Comparison of ENCODE assay signal across 8 cellular contexts in genomic region chr1:37793773-37794371, GRCh38. TPM values are rescaled to one million over a fixed set of nuclear protein-coding genes. Genes with fewer than 3 reads are reported as not detected.
DNase-seq lines count a peak whose midpoint lies in the region; ATAC-seq, FAIRE-seq and TF ChIP-seq lines count a peak whose summit lies in the region.

Gene MANEAL, plus strand, starts transcription at chr1:37793847. Its CDS starts 336 bp downstream, at chr1:37794183.

- peak within 1 kb of the TSS; percentile 19 for H3K27ac ChIP-seq in angular gyrus (ENCODE audit: low read depth, low read length)
- H3K27ac ChIP-seq in right cardiac atrium (ENCODE audit: low read length) = no peak within 1 kb of the TSS

- intact Hi-C loops in right cardiac atrium (cut with DNase I) = no loop called here
- intact Hi-C loops in posterior vena cava (cut with DNase I) = no loop called here

- DNase-seq in BJ (ENCODE audit: low read depth) (no peak), HTR-8/SVneo (ENCODE audit: insufficient read length, low spot score) (peak; percentile 38), RKO (ENCODE audit: low spot score) (peak; percentile 83), right cardiac atrium (peak; percentile 43 to 79 (median 79)), posterior vena cava (ENCODE audit: low spot score) (peak; percentile 82), putamen (ENCODE audit: low spot score) (no peak)

- CTCF ChIA-PET in BJ (lab: Yijun Ruan, JAX) = no interaction called here

- peaks cover 12% of the 10 kb centered on the region for H3K27me3 ChIP-seq in BJ (ENCODE audit: control insufficient read depth, insufficient read depth, low read length)
- no peaks in the 10 kb centered on the region for H3K27me3 ChIP-seq in right cardiac atrium (ENCODE audit: control insufficient read depth, insufficient read depth)

- WGBS in right cardiac atrium = under 1% methylated on average over 81 of the region's 82 CpGs

- H3K9me3 ChIP-seq in right cardiac atrium (ENCODE audit: control insufficient read depth, low read length) = no peaks in the 10 kb centered on the region

- TF ChIP-seq CTCF in BJ (IDR thresholded peaks at IDR 0.05; ENCODE audit: insufficient read depth, low read depth, low read length) = no peak

- POLR2A ChIA-PET in BJ (lab: Charles Lee) = no interaction called here

- FAIRE-seq in HTR-8/SVneo (lab: Jason Lieb, UNC) = peak; percentile 83

- no peaks in the 10 kb centered on the region for H3K4me1 ChIP-seq in right cardiac atrium (ENCODE audit: control insufficient read depth, insufficient read depth, low read length)

- H3K4me3 ChIP-seq in BJ (ENCODE audit: low read depth, low read length) = peak within 1 kb of the TSS; percentile 50
- H3K4me3 ChIP-seq in right cardiac atrium (ENCODE audit: low read length) = peak within 1 kb of the TSS; percentile 61

- ATAC-seq in GM18867 (IDR thresholded peaks at IDR 0.05; ENCODE audit: unreplicated experiment) = peak; percentile 56
- peak; percentile 76 to 82 for ATAC-seq in right cardiac atrium

- no peaks in the 10 kb centered on the region for H3K36me3 ChIP-seq in BJ (ENCODE audit: control insufficient read depth, insufficient read depth, low read length)

RNA-seq across cellular contexts. Expression of gene MANEAL, which starts in this region (rescaled TPM):
- polyA plus RNA-seq in BJ (2011; rRNA removed) = 2.5 and 4.0 TPM in 2 replicates
- polyA minus RNA-seq in BJ (2011; rRNA and poly(A)+ RNA removed) = 1.2 and 2.8 TPM in 2 replicates
- total RNA-seq in right cardiac atrium = 1 to 10 TPM in 3 of 4 donors, under 1 TPM in 1; 0.69 to 1.5 (median 1.2) TPM
- polyA plus RNA-seq in right cardiac atrium = 0.93 TPM
- 1 to 10 TPM; 1.8 to 1.9 TPM for total RNA-seq in posterior vena cava

Comparison
In these comparisons a context has a peak if more than half of its experiments do, and no peak if none do; other contexts are left out.
1. DNase-seq: peak in HTR-8/SVneo (single experiment), RKO (single experiment), right cardiac atrium (3 of 3) and posterior vena cava (single experiment); none in BJ (single experiment) and putamen (single experiment).